Comparison of ENCODE assay signal across 11 cellular contexts in genomic region chr1:207935166-207935583, GRCh38. TPM values are rescaled to one million over a fixed set of nuclear protein-coding genes. Genes with fewer than 3 reads are reported as not detected.
DNase-seq lines count a peak whose midpoint lies in the region; ATAC-seq, FAIRE-seq and TF ChIP-seq lines count a peak whose summit lies in the region.
"Had no signal": no experiment of that assay in that cellular context is flagged by ENCODE, and none has a peak within 500 bp of the region (broad histone marks: within the 10 kb centered on the region; RNA-seq: fewer than 3 reads in every experiment).

No MANE protein-coding gene starts in this region.

- H3K4me2 ChIP-seq in mammary epithelial cell (ENCODE audit: insufficient read depth, low read depth, low read length) = no peak overlapping the region
- H3K4me2 ChIP-seq: BLaER1 had no signal

- peaks cover 12% of the 10 kb centered on the region for H3K27me3 ChIP-seq in mammary epithelial cell (ENCODE audit: insufficient read depth, low read length)
- H3K27me3 ChIP-seq: BLaER1 had no signal

- H3K4me3 ChIP-seq in mammary epithelial cell (replicated peaks in 1 of 3; ENCODE audit: insufficient read depth in 1 of 3, low read depth in 2 of 3, low read length in 3 of 3) = no peak overlapping the region
- H3K4me3 ChIP-seq in mucosa of descending colon = no peak overlapping the region
- H3K4me3 ChIP-seq: BLaER1, lung had no signal

- CTCF ChIA-PET in mammary epithelial cell (lab: Charles Lee; ENCODE audit: low non-redundant PET) = interaction anchor here (0.6 kb wide), 1 partner anchor 66 kb away, joined by 3 read pairs; no protein-coding TSS in a partner anchor

- in situ Hi-C loops in mammary epithelial cell (cut with MboI; ENCODE audit: low sequenced_read_pairs in 2 of 2) = no loop called here

- H4K20me1 ChIP-seq in mammary epithelial cell (ENCODE audit: insufficient read depth, low read length) = no peaks in the 10 kb centered on the region
- H4K20me1 ChIP-seq: BLaER1 had no signal

- no peaks in the 10 kb centered on the region for H3K36me3 ChIP-seq in mammary epithelial cell (ENCODE audit: insufficient read depth, low read length)
- H3K36me3 ChIP-seq in mucosa of descending colon (ENCODE audit: low read depth) = no peaks in the 10 kb centered on the region
- H3K36me3 ChIP-seq: BLaER1 had no signal

- BruUV-seq in mammary epithelial cell (replicated peaks; lab: Mats Ljungman, UMichigan) = no TSS peak

- peak; percentile 100 for FAIRE-seq in GM18507 (lab: Jason Lieb, UNC)

- intact Hi-C loops in mammary epithelial cell (cut with micrococcal nuclease) (no loop called here), mucosa of descending colon (cut with DNase I, micrococcal nuclease) (no loop called here)

- dilution Hi-C loops in mammary epithelial cell (cut with HindIII; ENCODE audit: low sequenced_read_pairs) = no loop called here

- no peak for TF ChIP-seq CTCF in mammary epithelial cell (conservative IDR thresholded peaks at IDR 0.05 in 1 of 2, IDR thresholded peaks at IDR 0.05 in 1 of 2; ENCODE audit: extremely low read depth in 1 of 2, insufficient read depth in 1 of 2, low read depth in 1 of 2, low read length in 2 of 2)
- no peak for TF ChIP-seq CTCF in mucosa of descending colon (IDR thresholded peaks at IDR 0.05)

- no peaks in the 10 kb centered on the region for H3K79me2 ChIP-seq in mammary epithelial cell (ENCODE audit: insufficient read depth, low read length)

- ATAC-seq in GM21423 (IDR thresholded peaks at IDR 0.05; ENCODE audit: unreplicated experiment) = peak; percentile 98
- peak; percentile 95 for ATAC-seq in HG03095 (IDR thresholded peaks at IDR 0.05; ENCODE audit: unreplicated experiment)
- ATAC-seq in mucosa of descending colon = no peak
- ATAC-seq: sciatic nerve had no signal

- H3K27ac ChIP-seq in mammary epithelial cell (ENCODE audit: insufficient read depth, low read depth, low read length) = no peak overlapping the region
- H3K27ac ChIP-seq: BLaER1 had no signal

- H3K9me3 ChIP-seq in mammary epithelial cell (replicated peaks; ENCODE audit: insufficient read depth, low read length) = no peaks in the 10 kb centered on the region
- no peaks in the 10 kb centered on the region for H3K9me3 ChIP-seq in mucosa of descending colon

- H3K9ac ChIP-seq in mammary epithelial cell (ENCODE audit: insufficient read depth, low read length) = no peak overlapping the region
- H3K9ac ChIP-seq: BLaER1 had no signal

- H2AFZ ChIP-seq in mammary epithelial cell (ENCODE audit: low read depth, low read length) = no peak overlapping the region

- no peak for DNase-seq in GM18507 (ENCODE audit: extremely low spot score, insufficient read length, low read depth)
- peak; percentile 25 for DNase-seq in OCI-M2 (lab: John Stamatoyannopoulos, UW; ENCODE audit: unreplicated experiment)
- DNase-seq in COR-L47 (lab: John Stamatoyannopoulos, UW) = no peak
- DNase-seq in mammary epithelial cell = no peak
- DNase-seq in mucosa of descending colon = no peak
- no peak for DNase-seq in DMS153 treated with DMSO at 0.1 percent for 48 hours (lab: John Stamatoyannopoulos, UW; ENCODE audit: unreplicated experiment)

- H3K4me1 ChIP-seq in mammary epithelial cell (ENCODE audit: insufficient read depth, low read length) = no peaks in the 10 kb centered on the region
- H3K4me1 ChIP-seq in mucosa of descending colon (ENCODE audit: low read depth) = no peaks in the 10 kb centered on the region
- H3K4me1 ChIP-seq: BLaER1 had no signal

- 100% methylated on average over 1 of the region's 1 CpG for WGBS in mammary epithelial cell (ENCODE audit: low coverage, missing lambda C conversion rate)

RNA-seq across cellular contexts. Expression of gene CD34, which starts 24.2 kb away (rescaled TPM):
- not detected for total RNA-seq in mammary epithelial cell
- 0.02 TPM for polyA plus RNA-seq in mammary epithelial cell
- polyA minus RNA-seq in mammary epithelial cell = not detected
- 10 to 100 TPM in 1 of 3 donors, 1 to 10 TPM in 2; 7.7 to 26.9 (median 9.7) TPM for total RNA-seq in mucosa of descending colon

Comparison
In these comparisons a context has a peak if more than half of its experiments do, and no peak if none do; other contexts are left out.
1. RNA of gene CD34, which starts 24.2 kb away (total RNA-seq): 7.7 to 26.9 TPM in mucosa of descending colon; not detected in mammary epithelial cell; every median in the first group is over 4 times any median in the second.